In the genomic region with DNA sequence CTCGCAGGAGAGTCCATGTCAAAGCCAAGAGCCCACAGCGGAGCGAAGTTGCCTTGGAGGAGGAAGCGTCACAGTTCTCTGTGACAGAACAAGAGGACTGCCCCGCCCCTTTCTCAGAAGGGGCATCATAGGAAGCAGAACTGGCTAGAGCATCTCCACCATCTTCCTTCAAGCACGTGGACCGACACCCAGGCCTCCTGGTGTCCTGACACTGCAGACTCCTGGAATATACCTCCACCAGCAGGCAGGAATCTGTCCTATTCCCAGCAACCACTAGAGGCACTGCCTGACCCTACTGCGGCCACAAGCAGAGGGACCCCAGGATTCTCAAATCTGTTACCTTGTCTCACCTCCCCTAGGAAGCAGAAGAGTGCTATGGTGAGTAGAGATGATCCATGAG, we compare ENCODE assay signal across 1 cellular context.
TF ChIP-seq lines count a peak whose summit lies in the region.

No MANE protein-coding gene starts in this region.

TF ChIP-seq in GM12878, 131 proteins besides CTCF, POLR2A, EP300 and RAD21 (continued from another document):
- TF ChIP-seq KLF5 (IDR thresholded peaks at IDR 0.05; ENCODE audit: partially characterized antibody) = no peak
- TF ChIP-seq RELA (IDR thresholded peaks at IDR 0.05; ENCODE audit: borderline replicate concordance, partially characterized antibody) = no peak
- TF ChIP-seq SMARCA5 (IDR thresholded peaks at IDR 0.05) = no peak
- no peak for TF ChIP-seq CREM (IDR thresholded peaks at IDR 0.05; ENCODE audit: low read depth)
- no peak for TF ChIP-seq NR2C1 (IDR thresholded peaks at IDR 0.05)
- TF ChIP-seq, protein P1, sequence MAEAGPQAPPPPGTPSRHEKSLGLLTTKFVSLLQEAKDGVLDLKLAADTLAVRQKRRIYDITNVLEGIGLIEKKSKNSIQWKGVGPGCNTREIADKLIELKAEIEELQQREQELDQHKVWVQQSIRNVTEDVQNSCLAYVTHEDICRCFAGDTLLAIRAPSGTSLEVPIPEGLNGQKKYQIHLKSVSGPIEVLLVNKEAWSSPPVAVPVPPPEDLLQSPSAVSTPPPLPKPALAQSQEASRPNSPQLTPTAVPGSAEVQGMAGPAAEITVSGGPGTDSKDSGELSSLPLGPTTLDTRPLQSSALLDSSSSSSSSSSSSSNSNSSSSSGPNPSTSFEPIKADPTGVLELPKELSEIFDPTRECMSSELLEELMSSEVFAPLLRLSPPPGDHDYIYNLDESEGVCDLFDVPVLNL (IDR thresholded peaks at IDR 0.05; ENCODE audit: low read depth, low read length) = no peak
- TF ChIP-seq KDM1A (IDR thresholded peaks at IDR 0.05; ENCODE audit: borderline replicate concordance) = no peak
- TF ChIP-seq SMAD1 (IDR thresholded peaks at IDR 0.05; ENCODE audit: low read depth, partially characterized antibody) = no peak
